ENCODE assay signal across 26 cellular contexts in the genomic region with DNA sequence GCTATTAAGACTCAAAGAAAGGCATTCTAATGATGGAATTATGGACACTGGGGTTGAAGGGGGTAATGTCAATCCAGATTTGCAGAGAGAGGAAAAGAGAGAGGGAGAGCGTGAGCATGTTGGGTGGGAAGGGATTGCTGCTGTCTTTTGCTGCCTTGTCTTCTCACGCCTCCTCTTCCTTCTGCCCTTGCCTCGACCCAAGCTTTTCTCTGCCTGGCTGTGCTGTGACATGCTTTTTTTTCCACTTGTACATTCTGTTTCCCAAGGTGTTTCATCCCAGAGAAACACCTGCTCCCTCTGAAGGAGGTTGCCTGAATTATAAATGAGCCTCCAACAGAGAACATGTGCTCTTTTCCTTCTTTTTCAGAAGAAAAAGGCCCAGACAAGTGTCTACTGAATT.
"Had no signal": no experiment of that assay in that cellular context is flagged by ENCODE, and none has a peak within 500 bp of the region (broad histone marks: within the 10 kb centered on the region; RNA-seq: fewer than 3 reads in every experiment).

No MANE protein-coding gene starts in this region.

- H3K36me3 Mint-ChIP-seq: activated naive CD8-positive, alpha-beta T cell; brain had no signal

- H3K4me3 Mint-ChIP-seq: activated B cell treated with CpG ODN at 0.5 μM for 24 hours; activated CD4-positive, alpha-beta T cell treated with anti-CD3 and anti-CD28 coated beads, Interleukin-2, amount 10 ng/mL, durations not matched to agents 24 days and 14 days; activated CD8-positive, alpha-beta memory T cell treated with anti-CD3 and anti-CD28 coated beads, Interleukin-2, amount 10 ng/mL, durations not matched to agents 7 days and 5 days; activated naive CD4-positive, alpha-beta T cell treated with anti-CD3 and anti-CD28 coated beads for 36 hours; activated naive CD8-positive, alpha-beta T cell; activated T-cell treated with anti-CD3 and anti-CD28 coated beads, Interleukin-2, amount 50 U/mL, for 24 hours; activated T-helper 1 cell treated with anti-CD3 and anti-CD28 coated beads, Interleukin-12 subunit alpha, Interleukin-12 subunit beta, Interleukin-2, Interleukin-4 antibody, amounts not matched to agents 30 ng/mL and 10 ng/mL and 1 ng/mL, durations not matched to agents 14 hours and 24 hours and 36 hours; brain; T-helper 1 cell treated with Interleukin-12 subunit alpha and Interleukin-12 subunit beta and Interleukin-4 antibody, amounts not matched to agents 30 μg/mL and 1 μg/mL, for 36 hours had no signal

- DNase-seq: activated B cell treated with CpG ODN at 0.5 μM for 24 hours; activated CD4-positive, alpha-beta T cell treated with anti-CD3 and anti-CD28 coated beads for 1 hour; activated CD4-positive, alpha-beta T cell treated with anti-CD3 and anti-CD28 coated beads, Interleukin-2, amount 10 ng/mL, durations not matched to agents 24 days and 14 days; activated CD4-positive, alpha-beta T cell treated with anti-CD3 and anti-CD28 coated beads, Interleukin-2, amount 50 U/mL, for 48 hours; activated CD8-positive, alpha-beta memory T cell treated with anti-CD3 and anti-CD28 coated beads, Interleukin-2, amount 10 ng/mL, durations not matched to agents 7 days and 5 days; activated effector memory CD4-positive, alpha-beta T cell treated with anti-CD3 and anti-CD28 coated beads, Interleukin-2, amount 50 U/mL, for 16 hours; activated naive CD4-positive, alpha-beta T cell treated with anti-CD3 and anti-CD28 coated beads for 36 hours; activated T-cell treated with anti-CD3 and anti-CD28 coated beads, Interleukin-2, amount 50 U/mL, for 24 hours; amygdala; cerebellar nuclear complex; Karpas-422; MM.1S; NCI-H1105; NCI-H1436; NCI-H1694 treated with DMSO at 0.1 percent for 48 hours; NCI-H2029 treated with DMSO at 0.1 percent for 48 hours; NCI-H226; NCI-H526; NCI-H82; SHP77 treated with DMSO at 0.1 percent for 48 hours; T-helper 9 cell had no signal

- H3K4me1 Mint-ChIP-seq: activated B cell treated with CpG ODN at 0.5 μM for 24 hours; activated CD8-positive, alpha-beta memory T cell treated with anti-CD3 and anti-CD28 coated beads, Interleukin-2, amount 10 ng/mL, durations not matched to agents 7 days and 5 days had no signal

- ATAC-seq: activated CD8-positive, alpha-beta memory T cell treated with anti-CD3 and anti-CD28 coated beads, Interleukin-2, amount 10 ng/mL, durations not matched to agents 7 days and 5 days; PC-3 had no signal

- H3K9me3 Mint-ChIP-seq: activated B cell treated with CpG ODN at 0.5 μM for 24 hours; activated CD4-positive, alpha-beta T cell treated with anti-CD3 and anti-CD28 coated beads, Interleukin-2, amount 10 ng/mL, durations not matched to agents 24 days and 14 days; activated naive CD4-positive, alpha-beta T cell treated with anti-CD3 and anti-CD28 coated beads for 36 hours; activated T-cell treated with anti-CD3 and anti-CD28 coated beads, Interleukin-2, amount 50 U/mL, for 24 hours; activated T-helper 1 cell treated with anti-CD3 and anti-CD28 coated beads, Interleukin-12 subunit alpha, Interleukin-12 subunit beta, Interleukin-2, Interleukin-4 antibody, amounts not matched to agents 30 ng/mL and 10 ng/mL and 1 ng/mL, durations not matched to agents 14 hours and 24 hours and 36 hours; T-helper 1 cell treated with Interleukin-12 subunit alpha and Interleukin-12 subunit beta and Interleukin-4 antibody, amounts not matched to agents 30 μg/mL and 1 μg/mL, for 36 hours had no signal

- H3K27ac Mint-ChIP-seq: activated B cell treated with CpG ODN at 0.5 μM for 24 hours; activated CD4-positive, alpha-beta T cell treated with anti-CD3 and anti-CD28 coated beads, Interleukin-2, amount 10 ng/mL, durations not matched to agents 24 days and 14 days; activated CD8-positive, alpha-beta memory T cell treated with anti-CD3 and anti-CD28 coated beads, Interleukin-2, amount 10 ng/mL, durations not matched to agents 7 days and 5 days; activated naive CD4-positive, alpha-beta T cell treated with anti-CD3 and anti-CD28 coated beads for 36 hours; activated T-cell treated with anti-CD3 and anti-CD28 coated beads, Interleukin-2, amount 50 U/mL, for 24 hours; activated T-helper 1 cell treated with anti-CD3 and anti-CD28 coated beads, Interleukin-12 subunit alpha, Interleukin-12 subunit beta, Interleukin-2, Interleukin-4 antibody, amounts not matched to agents 30 ng/mL and 10 ng/mL and 1 ng/mL, durations not matched to agents 14 hours and 24 hours and 36 hours; T-helper 1 cell treated with Interleukin-12 subunit alpha and Interleukin-12 subunit beta and Interleukin-4 antibody, amounts not matched to agents 30 μg/mL and 1 μg/mL, for 36 hours had no signal
